In genomic region chr13:112134150-112135075, GRCh38 we compare ENCODE assay signal across 15 cellular contexts.
"Had no signal": no experiment of that assay in that cellular context is flagged by ENCODE, and none has a peak within 500 bp of the region (broad histone marks: within the 10 kb centered on the region; RNA-seq: fewer than 3 reads in every experiment).

No MANE protein-coding gene starts in this region.

- H3K36me3 ChIP-seq: ascending aorta, lower lobe of right lung, sigmoid colon had no signal

- H3K4me1 ChIP-seq: ascending aorta, sigmoid colon had no signal

- H3K27me3 ChIP-seq: ascending aorta had no signal

- H3K4me3 Mint-ChIP-seq: activated naive CD8-positive, alpha-beta T cell treated with anti-CD3 and anti-CD28 coated beads, Interleukin-2, amount 50 U/mL, for 24 hours; activated T-cell treated with anti-CD3 and anti-CD28 coated beads, Interleukin-2, amount 50 U/mL, for 72 hours; naive thymus-derived CD8-positive, alpha-beta T cell; stimulated activated naive CD8-positive, alpha-beta T cell treated with anti-CD3 and anti-CD28 coated beads, Interleukin-15, amount 100 ng/mL, for 72 hours had no signal

- H3K4me3 ChIP-seq: ascending aorta, lower lobe of right lung, sigmoid colon had no signal

- H3K4me1 Mint-ChIP-seq: activated naive CD8-positive, alpha-beta T cell treated with anti-CD3 and anti-CD28 coated beads, Interleukin-2, amount 50 U/mL, for 24 hours; stimulated activated naive CD8-positive, alpha-beta T cell treated with anti-CD3 and anti-CD28 coated beads, Interleukin-15, amount 100 ng/mL, for 72 hours had no signal

- H3K27ac ChIP-seq: ascending aorta, epithelial cell of prostate, lower lobe of right lung, sigmoid colon had no signal

- H3K36me3 Mint-ChIP-seq: naive thymus-derived CD8-positive, alpha-beta T cell had no signal

- H3K9me3 ChIP-seq: ascending aorta, lower lobe of right lung, sigmoid colon had no signal

- H3K9me3 Mint-ChIP-seq: activated naive CD8-positive, alpha-beta T cell treated with anti-CD3 and anti-CD28 coated beads, Interleukin-2, amount 50 U/mL, for 24 hours; activated T-cell treated with anti-CD3 and anti-CD28 coated beads, Interleukin-2, amount 50 U/mL, for 72 hours; stimulated activated naive CD8-positive, alpha-beta T cell treated with anti-CD3 and anti-CD28 coated beads, Interleukin-15, amount 100 ng/mL, for 72 hours had no signal

- H3K27ac Mint-ChIP-seq: activated naive CD8-positive, alpha-beta T cell treated with anti-CD3 and anti-CD28 coated beads, Interleukin-2, amount 50 U/mL, for 24 hours; activated T-cell treated with anti-CD3 and anti-CD28 coated beads, Interleukin-2, amount 50 U/mL, for 72 hours; naive thymus-derived CD8-positive, alpha-beta T cell; stimulated activated naive CD8-positive, alpha-beta T cell treated with anti-CD3 and anti-CD28 coated beads, Interleukin-15, amount 100 ng/mL, for 72 hours had no signal

- DNase-seq: activated CD4-positive, alpha-beta T cell treated with anti-CD3 and anti-CD28 coated beads for 1 hour; activated CD4-positive, alpha-beta T cell treated with anti-CD3 and anti-CD28 coated beads, Interleukin-2, amount 50 U/mL, for 48 hours; activated naive CD4-positive, alpha-beta T cell; activated naive CD8-positive, alpha-beta T cell treated with anti-CD3 and anti-CD28 coated beads, Interleukin-2, amount 50 U/mL, for 24 hours; activated T-cell treated with anti-CD3 and anti-CD28 coated beads, Interleukin-2, amount 50 U/mL, for 72 hours; effector CD8-positive, alpha-beta T cell; hippocampal formation; lower lobe of right lung; naive thymus-derived CD8-positive, alpha-beta T cell; sigmoid colon; stimulated activated CD4-positive, alpha-beta T cell treated with anti-CD3 and anti-CD28 coated beads, Interleukin-2, amount 100 ng/mL, for 48 hours; stimulated activated naive CD8-positive, alpha-beta T cell treated with anti-CD3 and anti-CD28 coated beads, Interleukin-15, amount 100 ng/mL, for 72 hours; T-helper 9 cell had no signal
